ENCODE assay signal across 8 cellular contexts in genomic region chr17:76585048-76585648, GRCh38. TPM values are rescaled to one million over a fixed set of nuclear protein-coding genes. Genes with fewer than 3 reads are reported as not detected.
DNase-seq lines count a peak whose midpoint lies in the region; ATAC-seq and TF ChIP-seq lines count a peak whose summit lies in the region.

No MANE protein-coding gene starts in this region.

- H3K4me1 ChIP-seq in body of pancreas: peaks cover 24% of the 10 kb centered on the region
- peaks cover 17% of the 10 kb centered on the region for H3K4me1 ChIP-seq in testis

- H3K36me3 Mint-ChIP-seq in activated naive CD4-positive, alpha-beta T cell treated with anti-CD3 and anti-CD28 coated beads, Interleukin-2, amount 10 ng/mL, durations not matched to agents 7 days and 5 days: no peaks in the 10 kb centered on the region

- H3K27me3 Mint-ChIP-seq in activated naive CD4-positive, alpha-beta T cell treated with anti-CD3 and anti-CD28 coated beads, Interleukin-2, amount 10 ng/mL, durations not matched to agents 7 days and 5 days: peaks cover 100% of the 10 kb centered on the region

- H3K4me1 Mint-ChIP-seq in activated naive CD4-positive, alpha-beta T cell treated with anti-CD3 and anti-CD28 coated beads, Interleukin-2, amount 10 ng/mL, durations not matched to agents 7 days and 5 days: peaks cover 18% of the 10 kb centered on the region

- no peaks in the 10 kb centered on the region for H3K36me3 ChIP-seq in body of pancreas (replicated peaks in 1 of 2; ENCODE audit: insufficient read depth in 1 of 2, low read depth in 2 of 2)
- no peaks in the 10 kb centered on the region for H3K36me3 ChIP-seq in testis (ENCODE audit: low read depth, missing control alignments)

- H3K27me3 ChIP-seq in body of pancreas: no peaks in the 10 kb centered on the region
- no peaks in the 10 kb centered on the region for H3K27me3 ChIP-seq in testis

- H3K4me3 ChIP-seq in body of pancreas (peak overlapping the region; percentile 32 to 80), testis (peak overlapping the region; percentile 43 to 63)

- H3K4me3 Mint-ChIP-seq in activated naive CD4-positive, alpha-beta T cell treated with anti-CD3 and anti-CD28 coated beads, Interleukin-2, amount 10 ng/mL, durations not matched to agents 7 days and 5 days: peak overlapping the region; percentile 60

- H3K27ac ChIP-seq in body of pancreas (peak overlapping the region in 3 of 4 donors; percentile 78 to 79 (median 78)), testis (peak overlapping the region in 1 of 2 donors; percentile 41)

- TF ChIP-seq CTCF in body of pancreas (IDR thresholded peaks at IDR 0.05): no peak
- TF ChIP-seq CTCF in testis (IDR thresholded peaks at IDR 0.05): no peak

- H3K9me3 Mint-ChIP-seq in activated naive CD4-positive, alpha-beta T cell treated with anti-CD3 and anti-CD28 coated beads, Interleukin-2, amount 10 ng/mL, durations not matched to agents 7 days and 5 days: no peaks in the 10 kb centered on the region

- intact Hi-C loops in body of pancreas (cut with DNase I) (no loop called here), left colon (cut with DNase I, micrococcal nuclease) (no loop called here), testis (cut with DNase I; ENCODE audit: low total_unique reads) (no loop called here)

- CTCF ChIA-PET in activated naive CD4-positive, alpha-beta T cell treated with anti-CD3 and anti-CD28 coated beads, Interleukin-2, amount 10 ng/mL, durations not matched to agents 7 days and 5 days (lab: Charles Lee): interaction anchor here (0.6 to 1.0 kb wide), 2 partner anchors 26 to 203 kb away, joined by 3 to 6 read pairs; no protein-coding TSS in a partner anchor

- DNase-seq in activated naive CD4-positive, alpha-beta T cell treated with anti-CD3 and anti-CD28 coated beads, Interleukin-2, amount 10 ng/mL, durations not matched to agents 7 days and 5 days: peak; percentile 39
- DNase-seq in activated naive CD4-positive, alpha-beta T cell (lab: John Stamatoyannopoulos, UW): no peak
- DNase-seq in body of pancreas: peak in 3 of 4 donors; percentile 18 to 39 (median 34)
- DNase-seq in left colon: peak in 1 of 2 donors; percentile 49
- DNase-seq in testis: no peak
- no peak for DNase-seq in H4 (ENCODE audit: low spot score)

- ATAC-seq in body of pancreas (peak; percentile 38), left colon (peak; percentile 53), GM18873 (IDR thresholded peaks at IDR 0.05; ENCODE audit: low FRiP score, unreplicated experiment) (no peak), HG02981 (IDR thresholded peaks at IDR 0.05; ENCODE audit: unreplicated experiment) (no peak)

- 1% methylated on average over 16 to 60 of the region's 60 CpGs for WGBS in body of pancreas, 2 donors
- 0 to 1% methylated on average over 16 to 51 of the region's 60 CpGs for WGBS in testis, 2 donors

- no peaks in the 10 kb centered on the region for H3K9me3 ChIP-seq in body of pancreas
- H3K9me3 ChIP-seq in testis: no peaks in the 10 kb centered on the region

- no peak overlapping the region for H3K27ac Mint-ChIP-seq in activated naive CD4-positive, alpha-beta T cell treated with anti-CD3 and anti-CD28 coated beads, Interleukin-2, amount 10 ng/mL, durations not matched to agents 7 days and 5 days

- peak in 1 of 3 donors; percentile 30 for TF ChIP-seq POLR2A in body of pancreas (IDR thresholded peaks at IDR 0.05)
- TF ChIP-seq POLR2A in testis (IDR thresholded peaks at IDR 0.05): no peak

RNA-seq across cellular contexts. Expression of gene ST6GALNAC2, which starts 0.5 kb away (rescaled TPM):
- total RNA-seq in body of pancreas (10 to 100 TPM in 1 of 2 donors, 1 to 10 TPM in 1; 6.9 to 10.1 TPM), left colon (1 to 10 TPM; 3.9 to 4.5 TPM), testis (10 to 100 TPM; 29.7 to 87.5 TPM)
- polyA plus RNA-seq in testis (ENCODE audit: insufficient read depth, low read depth, low replicate concordance): 107 TPM
- total RNA-seq in H4 (2014; rRNA removed; shearing (Covaris generic)): 0.14 TPM in 1 of 2 replicates, not detected in the other

RNA-seq across cellular contexts. Expression of gene PRCD, which starts 45.3 kb away (rescaled TPM):
- total RNA-seq in body of pancreas (1 to 10 TPM in 1 of 2 donors, under 1 TPM in 1; 0.52 to 4.6 TPM), left colon (1 to 10 TPM in 1 of 2 donors, under 1 TPM in 1; 0.92 to 2.3 TPM), testis (1 to 10 TPM; 3.2 to 3.8 TPM)
- 4.6 TPM for polyA plus RNA-seq in testis (ENCODE audit: insufficient read depth, low read depth, low replicate concordance)
- total RNA-seq in H4 (2014; rRNA removed; shearing (Covaris generic)): not detected in 2 replicates

RNA-seq across cellular contexts. Expression of gene CYGB, which starts 47.6 kb away (rescaled TPM):
- total RNA-seq in body of pancreas (10 to 100 TPM in 1 of 2 donors, 1 to 10 TPM in 1; 9.6 to 21.1 TPM), left colon (10 to 100 TPM in 1 of 2 donors, 1 to 10 TPM in 1; 9.0 to 12.2 TPM), testis (1 to 10 TPM; 3.4 to 7.2 TPM)
- 9.9 TPM for polyA plus RNA-seq in testis (ENCODE audit: insufficient read depth, low read depth, low replicate concordance)
- total RNA-seq in H4 (2014; rRNA removed; shearing (Covaris generic)): 0.25 and 1.8 TPM in 2 replicates

RNA-seq across cellular contexts. Expression of gene ST6GALNAC1, which starts 58.4 kb away (rescaled TPM):
- total RNA-seq in body of pancreas (10 to 100 TPM in 1 of 2 donors, 1 to 10 TPM in 1; 9.3 to 13.5 TPM), left colon (100 to 1,000 TPM; 322 to 434 TPM), testis (10 to 100 TPM; 20.1 to 20.6 TPM)
- 11.9 TPM for polyA plus RNA-seq in testis (ENCODE audit: insufficient read depth, low read depth, low replicate concordance)
- total RNA-seq in H4 (2014; rRNA removed; shearing (Covaris generic)): not detected in 2 replicates

Comparison
In these comparisons a context has a peak if more than half of its experiments do, and no peak if none do; other contexts are left out.
1. DNase-seq: peak in activated naive CD4-positive, alpha-beta T cell treated with anti-CD3 and anti-CD28 coated beads, Interleukin-2, amount 10 ng/mL, durations not matched to agents 7 days and 5 days (single experiment) and body of pancreas (3 of 4); none in activated naive CD4-positive, alpha-beta T cell (0 of 4), testis (single experiment) and H4 (single experiment).
2. ATAC-seq: peak in body of pancreas (single experiment) and left colon (single experiment); none in GM18873 (single experiment) and HG02981 (single experiment).